ENCODE assay signal across 17 cellular contexts in the genomic region with DNA sequence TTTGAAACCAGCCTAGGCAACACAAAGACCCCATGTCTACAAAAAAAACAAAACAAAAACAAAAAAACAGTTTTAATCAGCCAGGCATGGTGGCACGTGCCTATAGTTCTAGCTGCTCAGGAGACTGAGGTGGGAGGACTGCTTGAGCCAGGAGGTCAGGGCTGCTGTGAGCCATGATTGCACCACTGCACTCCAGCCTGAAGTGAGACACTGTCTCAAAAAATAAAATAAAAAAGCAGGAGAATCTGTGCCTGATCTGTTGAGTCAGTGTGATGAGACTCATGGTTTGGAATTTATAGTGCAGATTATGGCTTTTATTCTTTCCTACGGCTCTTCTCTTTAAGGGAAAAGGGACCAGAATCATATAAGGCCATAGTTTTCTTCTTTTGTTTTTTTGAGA. TPM values are rescaled to one million over a fixed set of nuclear protein-coding genes. Genes with fewer than 3 reads are reported as not detected.
DNase-seq lines count a peak whose midpoint lies in the region; ATAC-seq and TF ChIP-seq lines count a peak whose summit lies in the region.
"Had no signal": no experiment of that assay in that cellular context is flagged by ENCODE, and none has a peak within 500 bp of the region (broad histone marks: within the 10 kb centered on the region; RNA-seq: fewer than 3 reads in every experiment).

No MANE protein-coding gene starts in this region.

- H3K4me1 Mint-ChIP-seq in naive thymus-derived CD4-positive, alpha-beta T cell, result peaks cover 10 to 30% (median 18%) of the 10 kb centered on the region in 7 donors

- H3K27ac Mint-ChIP-seq in naive thymus-derived CD4-positive, alpha-beta T cell, result no peak overlapping the region
- H3K27ac Mint-ChIP-seq: activated T-helper 2 cell treated with anti-CD3 and anti-CD28 coated beads, Interferon-gamma antibody, Interleukin-2, Interleukin-4, amounts not matched to agents 10 μg/mL and 5 μg/mL and 100 μg/mL, durations not matched to agents 14 hours and 24 hours and 36 hours had no signal

- TF ChIP-seq CTCF in RWPE1 (conservative IDR thresholded peaks at IDR 0.05; ENCODE audit: low read depth) (no peak), epithelial cell of esophagus (IDR thresholded peaks at IDR 0.05; ENCODE audit: insufficient read depth, low read depth, low read length, missing control alignments) (no peak), Peyer's patch (IDR thresholded peaks at IDR 0.05) (no peak), right lobe of liver (IDR thresholded peaks at IDR 0.05) (no peak)

- POLR2A ChIA-PET in RWPE1 (lab: Yijun Ruan, JAX; ENCODE audit: low non-redundant PET), result no interaction called here
- POLR2A ChIA-PET in naive thymus-derived CD4-positive, alpha-beta T cell (lab: Charles Lee), result no interaction called here

- H3K27me3 Mint-ChIP-seq in naive thymus-derived CD4-positive, alpha-beta T cell, result no peaks in the 10 kb centered on the region

- H3K9me3 Mint-ChIP-seq in naive thymus-derived CD4-positive, alpha-beta T cell, result peaks cover 0 to 1% (median 0%) of the 10 kb centered on the region in 11 donors
- H3K9me3 Mint-ChIP-seq: activated T-helper 2 cell treated with anti-CD3 and anti-CD28 coated beads, Interferon-gamma antibody, Interleukin-2, Interleukin-4, amounts not matched to agents 10 μg/mL and 5 μg/mL and 100 μg/mL, durations not matched to agents 14 hours and 24 hours and 36 hours had no signal

- intact Hi-C loops in naive thymus-derived CD4-positive, alpha-beta T cell (cut with micrococcal nuclease), result no loop called here
- intact Hi-C loops in right lobe of liver (cut with DNase I), result no loop called here

- H3K4me3 ChIP-seq in epithelial cell of esophagus (ENCODE audit: low read length) (no peak overlapping the region), Peyer's patch (no peak overlapping the region), right lobe of liver (no peak overlapping the region)
- no peak overlapping the region for H3K4me3 ChIP-seq in naive thymus-derived CD4-positive, alpha-beta T cell (ENCODE audit: low read length)
- H3K4me3 ChIP-seq: BLaER1 treated with 17β-estradiol and CSF1 and Interleukin-3, amounts not matched to agents 10 nM and 100 nM; body of pancreas; suprapubic skin had no signal

- no peak for ATAC-seq in naive thymus-derived CD4-positive, alpha-beta T cell
- no peak for ATAC-seq in right lobe of liver
- ATAC-seq in stimulated activated naive CD8-positive, alpha-beta T cell treated with anti-CD3 and anti-CD28 coated beads, Interleukin-15, Interleukin-2, amounts not matched to agents 100 U/mL and 50 U/mL, for 24 hours, result no peak
- ATAC-seq: body of pancreas had no signal

- H3K9me3 ChIP-seq in Peyer's patch (no peaks in the 10 kb centered on the region), right lobe of liver (no peaks in the 10 kb centered on the region)
- no peaks in the 10 kb centered on the region for H3K9me3 ChIP-seq in naive thymus-derived CD4-positive, alpha-beta T cell (ENCODE audit: control insufficient read depth in 2 of 3, low read length in 3 of 3)
- H3K9me3 ChIP-seq: body of pancreas, suprapubic skin had no signal

- H3K36me3 Mint-ChIP-seq in naive thymus-derived CD4-positive, alpha-beta T cell, result peaks cover 3 to 32% (median 19%) of the 10 kb centered on the region in 5 donors

- no peak for TF ChIP-seq POLR2A in Peyer's patch (IDR thresholded peaks at IDR 0.05)
- TF ChIP-seq POLR2A in right lobe of liver (IDR thresholded peaks at IDR 0.05), result no peak

- H3K4me1 ChIP-seq in Peyer's patch (no peaks in the 10 kb centered on the region), right lobe of liver (no peaks in the 10 kb centered on the region)
- H3K4me1 ChIP-seq in naive thymus-derived CD4-positive, alpha-beta T cell (ENCODE audit: control insufficient read depth in 2 of 2, insufficient read depth in 2 of 2, low read length in 2 of 2), result no peaks in the 10 kb centered on the region

- DNase-seq in Daoy (ENCODE audit: low read depth) (peak; percentile 21), RWPE1 (ENCODE audit: low spot score) (no peak), epithelial cell of esophagus (ENCODE audit: low read depth) (peak; percentile 57), non-pigmented ciliary epithelial cell (ENCODE audit: low read depth) (peak; percentile 38), Peyer's patch (no peak), right lobe of liver (no peak)
- DNase-seq in naive thymus-derived CD4-positive, alpha-beta T cell, result no peak
- DNase-seq in stimulated activated naive CD8-positive, alpha-beta T cell treated with anti-CD3 and anti-CD28 coated beads, Interleukin-15, Interleukin-2, amounts not matched to agents 100 U/mL and 50 U/mL, for 24 hours, result no peak
- DNase-seq: body of pancreas; effector CD8-positive, alpha-beta T cell; head of caudate nucleus; NCI-H1417; NCI-H446 treated with DMSO at 0.1 percent for 48 hours; WERI-Rb-1 had no signal

- H3K27ac ChIP-seq in RWPE1, result peak overlapping the region; percentile 32
- H3K27ac ChIP-seq in Peyer's patch, result no peak overlapping the region
- H3K27ac ChIP-seq in naive thymus-derived CD4-positive, alpha-beta T cell (ENCODE audit: low read depth, low read length), result no peak overlapping the region
- no peak overlapping the region for H3K27ac ChIP-seq in right lobe of liver
- H3K27ac ChIP-seq: BLaER1 treated with 17β-estradiol and CSF1 and Interleukin-3, amounts not matched to agents 10 nM and 100 nM; body of pancreas; suprapubic skin; WERI-Rb-1 had no signal

- 88% methylated on average over 2 of the region's 2 CpGs for WGBS in right lobe of liver (ENCODE audit: insufficient coverage, low coverage, low lambda C conversion rate, missing lambda C conversion rate)

- CTCF ChIA-PET in RWPE1 (lab: Yijun Ruan, JAX), result no interaction called here
- CTCF ChIA-PET in naive thymus-derived CD4-positive, alpha-beta T cell (lab: Charles Lee), result no interaction called here

- no peak overlapping the region for H3K4me3 Mint-ChIP-seq in naive thymus-derived CD4-positive, alpha-beta T cell

- H3K36me3 ChIP-seq in Peyer's patch (no peaks in the 10 kb centered on the region), right lobe of liver (no peaks in the 10 kb centered on the region)
- peaks cover 0 to 4% (median 0%) of the 10 kb centered on the region in 3 experiments for H3K36me3 ChIP-seq in naive thymus-derived CD4-positive, alpha-beta T cell (ENCODE audit: control insufficient read depth in 2 of 3, insufficient read depth in 3 of 3, low read length in 3 of 3)

- H3K27me3 ChIP-seq in Peyer's patch, result no peaks in the 10 kb centered on the region
- H3K27me3 ChIP-seq in naive thymus-derived CD4-positive, alpha-beta T cell (ENCODE audit: control insufficient read depth in 2 of 2, insufficient read depth in 2 of 2, low read length in 2 of 2), result no peaks in the 10 kb centered on the region
- H3K27me3 ChIP-seq in right lobe of liver, result no peaks in the 10 kb centered on the region
- H3K27me3 ChIP-seq: BLaER1 treated with 17β-estradiol and CSF1 and Interleukin-3, amounts not matched to agents 10 nM and 100 nM; body of pancreas; suprapubic skin had no signal

RNA-seq across cellular contexts. Expression of a gene that starts 16.5 kb away (rescaled TPM):
- total RNA-seq in Daoy (2014; rRNA removed; shearing (Covaris generic)), result 45.1 and 50.8 TPM in 2 replicates
- total RNA-seq in Peyer's patch (10 to 100 TPM; 13.7 to 52.0 (median 18.1) TPM), right lobe of liver (10 to 100 TPM in 1 of 6 experiments, 1 to 10 TPM in 5; 5.1 to 10.3 (median 7.0) TPM)
- 10 to 100 TPM; 12.4 to 21.7 (median 19.5) TPM for total RNA-seq in naive thymus-derived CD4-positive, alpha-beta T cell
- polyA plus RNA-seq in naive thymus-derived CD4-positive, alpha-beta T cell, result 10 to 100 TPM in 1 of 2 donors, 1 to 10 TPM in 1; 8.2 to 14.5 TPM

RNA-seq across cellular contexts. Expression of a gene that starts 35.0 kb away (rescaled TPM):
- total RNA-seq in Daoy (2014; rRNA removed; shearing (Covaris generic)), result 1.5 TPM in 2 replicates
- 10 to 100 TPM in 3 of 4 donors, 1 to 10 TPM in 1; 9.9 to 28.4 (median 14.0) TPM for total RNA-seq in Peyer's patch
- total RNA-seq in naive thymus-derived CD4-positive, alpha-beta T cell, result 1 to 10 TPM in 2 of 5 experiments, under 1 TPM in 2, not detected in 1; 0.30 to 8.1 (median 0.83) TPM
- under 1 TPM in 1 of 2 donors, not detected in 1; 0.05 TPM for polyA plus RNA-seq in naive thymus-derived CD4-positive, alpha-beta T cell
- total RNA-seq in right lobe of liver, result 10 to 100 TPM in 2 of 6 experiments, 1 to 10 TPM in 3, under 1 TPM in 1; 0.75 to 20.5 (median 6.1) TPM

Comparison
In these comparisons a context has a peak if more than half of its experiments do, and no peak if none do; other contexts are left out.
1. DNase-seq: peak in Daoy (single experiment), epithelial cell of esophagus (single experiment) and non-pigmented ciliary epithelial cell (single experiment); none in RWPE1 (single experiment), Peyer's patch (0 of 3), naive thymus-derived CD4-positive, alpha-beta T cell (0 of 9), right lobe of liver (0 of 3) and stimulated activated naive CD8-positive, alpha-beta T cell treated with anti-CD3 and anti-CD28 coated beads, Interleukin-15, Interleukin-2, amounts not matched to agents 100 U/mL and 50 U/mL, for 24 hours (single experiment).